In the genomic region with DNA sequence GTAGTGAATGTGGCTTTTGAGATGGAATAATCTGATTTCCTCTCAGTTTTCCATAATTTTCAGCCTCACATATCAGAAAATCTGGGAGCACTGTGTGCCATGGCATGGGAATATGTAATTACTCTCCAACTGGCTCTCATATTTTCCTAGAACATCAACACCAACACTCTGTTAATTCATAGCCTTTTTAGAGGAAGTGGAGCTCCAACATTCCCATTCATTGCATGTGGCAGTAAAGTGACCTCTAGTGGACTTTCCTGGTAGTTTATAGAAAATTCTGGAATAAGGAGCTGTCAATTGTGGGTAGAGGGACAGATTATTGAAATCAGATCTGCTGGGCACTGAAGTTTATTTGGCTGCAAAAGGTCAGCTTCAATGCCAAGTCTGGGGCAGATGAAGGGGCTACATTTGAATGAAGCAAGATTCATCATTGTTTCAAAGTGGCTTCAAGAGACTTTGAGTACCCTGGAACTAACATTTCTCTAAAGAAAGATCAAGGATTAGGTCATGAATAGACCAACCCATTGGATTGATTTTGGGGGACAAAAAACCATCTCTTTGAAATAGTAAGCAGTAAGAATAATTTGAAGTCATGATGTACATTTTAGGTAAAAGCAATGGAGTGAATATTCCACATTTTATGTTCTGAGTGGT, we compare ENCODE assay signal across 8 cellular contexts. TPM values are rescaled to one million over a fixed set of nuclear protein-coding genes. Genes with fewer than 3 reads are reported as not detected.
DNase-seq lines count a peak whose midpoint lies in the region; ATAC-seq, FAIRE-seq and TF ChIP-seq lines count a peak whose summit lies in the region.

No MANE protein-coding gene starts in this region.

- intact Hi-C loops in left colon (cut with DNase I, micrococcal nuclease) (no loop called here), vagina (cut with DNase I) (no loop called here)

- peak; percentile 56 for DNase-seq in M059J (ENCODE audit: low read depth)
- DNase-seq in astrocyte of the hippocampus (ENCODE audit: low read depth, low spot score) = peak; percentile 70
- DNase-seq in left colon = no peak
- no peak for DNase-seq in vagina (ENCODE audit: extremely low spot score in 2 of 2)
- DNase-seq in stimulated activated naive CD4-positive, alpha-beta T cell (lab: John Stamatoyannopoulos, UW) = no peak

- H3K36me3 ChIP-seq in vagina = no peaks in the 10 kb centered on the region

- H3K9me3 ChIP-seq in vagina = no peaks in the 10 kb centered on the region

- peak; percentile 70 for ATAC-seq in left colon
- ATAC-seq in HG03159 (IDR thresholded peaks at IDR 0.05; ENCODE audit: unreplicated experiment) = no peak
- no peak for ATAC-seq in HG02981 (IDR thresholded peaks at IDR 0.05; ENCODE audit: unreplicated experiment)

- H3K4me1 ChIP-seq in vagina = no peaks in the 10 kb centered on the region

- H3K27me3 ChIP-seq in vagina = no peaks in the 10 kb centered on the region

- TF ChIP-seq CTCF in vagina (IDR thresholded peaks at IDR 0.05) = peak in 1 of 3 experiments; percentile 28

- TF ChIP-seq POLR2A in vagina (IDR thresholded peaks at IDR 0.05) = no peak

- no peak overlapping the region for H3K27ac ChIP-seq in vagina

- H3K4me3 ChIP-seq in vagina = no peak overlapping the region

- peak; percentile 88 for FAIRE-seq in G401.6 (lab: Jason Lieb, UNC)

RNA-seq across cellular contexts. Expression of gene USP44, which starts 23.6 kb away (rescaled TPM):
- 0.02 TPM in 1 of 2 replicates, not detected in the other for total RNA-seq in M059J (2014; rRNA removed; shearing (Covaris generic))
- total RNA-seq in left colon (under 1 TPM in 1 of 2 donors, not detected in 1; 0.39 TPM), vagina (0.49 TPM)

Comparison
In these comparisons a context has a peak if more than half of its experiments do, and no peak if none do; other contexts are left out.
1. DNase-seq: peak in M059J (single experiment) and astrocyte of the hippocampus (single experiment); none in left colon (0 of 2), vagina (0 of 2) and stimulated activated naive CD4-positive, alpha-beta T cell (0 of 6).